In genomic region chr12:118023461-118023860, GRCh38 we compare ENCODE assay signal across 18 cellular contexts. TPM values are rescaled to one million over a fixed set of nuclear protein-coding genes. Genes with fewer than 3 reads are reported as not detected.
"Had no signal": no experiment of that assay in that cellular context is flagged by ENCODE, and none has a peak within 500 bp of the region (broad histone marks: within the 10 kb centered on the region; RNA-seq: fewer than 3 reads in every experiment).

No MANE protein-coding gene starts in this region.

- H3K27me3 ChIP-seq: heart right ventricle, neural progenitor cell, ovary, transverse colon had no signal

- H3K9me3 ChIP-seq: heart right ventricle, ovary, transverse colon had no signal

- H3K27ac ChIP-seq: coronary artery, heart right ventricle, neural progenitor cell, ovary, transverse colon had no signal

- ATAC-seq: heart right ventricle; natural killer cell; right cardiac atrium; stimulated activated effector memory CD8-positive, alpha-beta T cell treated with anti-CD3 and anti-CD28 coated beads, Interleukin-12 subunit alpha, Interleukin-12 subunit beta, amount 100 ng/mL, for 72 hours; stimulated activated naive CD8-positive, alpha-beta T cell treated with anti-CD3 and anti-CD28 coated beads, Interleukin-15, Interleukin-2, amounts not matched to agents 100 U/mL and 50 U/mL, for 24 hours had no signal

- H3K36me3 ChIP-seq: neural progenitor cell, ovary had no signal

- H2AFZ ChIP-seq: neural progenitor cell had no signal

- H3K4me3 ChIP-seq: coronary artery, heart right ventricle, neural progenitor cell, ovary, transverse colon had no signal

- DNase-seq: effector CD8-positive, alpha-beta T cell; heart right ventricle; kidney glomerular epithelial cell; mammary epithelial cell; natural killer cell; ovary; right cardiac atrium; small intestine; stimulated activated CD4-positive, alpha-beta T cell treated with anti-CD3 and anti-CD28 coated beads, Interleukin-2, amount 100 ng/mL, for 48 hours; stimulated activated CD8-positive, alpha-beta memory T cell treated with anti-CD3 and anti-CD28 coated beads, Interleukin-4, amount 100 ng/mL, for 48 hours; stimulated activated naive CD8-positive, alpha-beta T cell treated with anti-CD3 and anti-CD28 coated beads, Interleukin-15, Interleukin-2, amounts not matched to agents 100 U/mL and 50 U/mL, for 24 hours; transverse colon had no signal

- H3K4me1 ChIP-seq: heart right ventricle, neural progenitor cell, transverse colon had no signal

- H3K4me2 ChIP-seq: neural progenitor cell had no signal

RNA-seq across cellular contexts. Expression of gene KSR2, which starts 54.7 kb away (rescaled TPM):
- total RNA-seq: chondrocyte, fibroblast of lung, myocyte, natural killer cell had no signal
- polyA plus RNA-seq: fibroblast of lung, heart right ventricle, ovary had no signal
